ENCODE assay signal across 25 cellular contexts in the genomic region with DNA sequence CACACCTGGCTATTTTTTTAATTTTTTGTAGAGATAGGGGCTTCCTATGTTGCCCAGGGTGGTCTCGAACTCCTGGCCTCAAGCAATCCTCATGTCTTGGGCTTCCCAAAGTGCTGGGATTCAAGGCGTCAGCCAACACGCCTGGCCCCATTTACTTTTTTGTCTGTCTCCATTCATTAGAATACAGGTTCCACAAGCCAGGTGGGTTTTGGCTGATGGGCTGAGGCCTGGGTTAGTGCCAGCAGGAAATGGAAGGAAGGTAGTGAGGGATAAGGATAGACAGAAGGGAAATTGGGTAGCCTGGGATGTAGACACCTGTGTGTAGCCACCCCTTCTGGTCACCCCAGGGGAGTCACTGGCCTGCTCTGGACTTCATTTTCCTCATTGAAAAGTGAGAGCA. TPM values are rescaled to one million over a fixed set of nuclear protein-coding genes. Genes with fewer than 3 reads are reported as not detected.
"Had no signal": no experiment of that assay in that cellular context is flagged by ENCODE, and none has a peak within 500 bp of the region (broad histone marks: within the 10 kb centered on the region; RNA-seq: fewer than 3 reads in every experiment).

No MANE protein-coding gene starts in this region.

- H3K9me3 ChIP-seq: gastrocnemius medialis, heart right ventricle, sigmoid colon, stomach, thoracic aorta, transverse colon had no signal

- H3K27me3 ChIP-seq: transverse colon had no signal

- H3K36me3 Mint-ChIP-seq: naive B cell had no signal

- H3K27ac ChIP-seq: coronary artery, gastrocnemius medialis, heart right ventricle, sigmoid colon, skin epidermis, stomach, thoracic aorta, transverse colon had no signal

- H3K4me3 ChIP-seq: coronary artery, gastrocnemius medialis, heart right ventricle, sigmoid colon, skin epidermis, stomach, thoracic aorta, transverse colon had no signal

- H3K27ac Mint-ChIP-seq: endodermal cell, nephron had no signal

- ATAC-seq: gastrocnemius medialis, heart right ventricle had no signal

- H3K9me3 Mint-ChIP-seq: endodermal cell, naive B cell, nephron had no signal

- H3K4me1 ChIP-seq: gastrocnemius medialis, sigmoid colon, transverse colon had no signal

- H3K36me3 ChIP-seq: gastrocnemius medialis, heart right ventricle, sigmoid colon, stomach, thoracic aorta, transverse colon had no signal

- DNase-seq: effector CD4-positive, alpha-beta T cell; endodermal cell; gastrocnemius medialis; heart right ventricle; hypothalamus; kidney glomerular epithelial cell; mesendoderm; naive B cell; sigmoid colon; stimulated activated CD4-positive, alpha-beta T cell treated with anti-CD3 and anti-CD28 coated beads, Interleukin-12 subunit alpha, Interleukin-12 subunit beta, amount 100 ng/mL, for 4 hours; stimulated activated naive CD4-positive, alpha-beta T cell; stomach; substantia nigra; transverse colon had no signal

- H3K4me1 Mint-ChIP-seq: endodermal cell, nephron had no signal

- H3K4me3 Mint-ChIP-seq: endodermal cell, naive B cell, nephron had no signal

RNA-seq across cellular contexts. Expression of a gene that starts 4.4 kb away (rescaled TPM):
- total RNA-seq: dermis microvascular lymphatic vessel endothelial cell, endodermal cell, endothelial cell of umbilical vein, fibroblast of lung, gastrocnemius medialis, lung microvascular endothelial cell, osteoblast, pulmonary artery endothelial cell, sigmoid colon, stomach, transverse colon had no signal
- polyA plus RNA-seq: endothelial cell of umbilical vein, fibroblast of lung had no signal

RNA-seq across cellular contexts. Expression of a gene that starts 16.6 kb away (rescaled TPM):
- total RNA-seq: endodermal cell, endothelial cell of umbilical vein, lung microvascular endothelial cell, osteoblast, pulmonary artery endothelial cell had no signal
- polyA plus RNA-seq: endothelial cell of umbilical vein, fibroblast of lung had no signal

RNA-seq across cellular contexts. Expression of a gene that starts 27.7 kb away (rescaled TPM):
- total RNA-seq: endodermal cell had no signal

RNA-seq across cellular contexts. Expression of a gene that starts 38.9 kb away (rescaled TPM):
- total RNA-seq: dermis microvascular lymphatic vessel endothelial cell, endothelial cell of umbilical vein, fibroblast of lung, gastrocnemius medialis, heart right ventricle, liver, lung microvascular endothelial cell, osteoblast, pulmonary artery endothelial cell, sigmoid colon, stomach, thoracic aorta had no signal
- polyA plus RNA-seq: fibroblast of lung, heart right ventricle, liver had no signal
